In the genomic region with DNA sequence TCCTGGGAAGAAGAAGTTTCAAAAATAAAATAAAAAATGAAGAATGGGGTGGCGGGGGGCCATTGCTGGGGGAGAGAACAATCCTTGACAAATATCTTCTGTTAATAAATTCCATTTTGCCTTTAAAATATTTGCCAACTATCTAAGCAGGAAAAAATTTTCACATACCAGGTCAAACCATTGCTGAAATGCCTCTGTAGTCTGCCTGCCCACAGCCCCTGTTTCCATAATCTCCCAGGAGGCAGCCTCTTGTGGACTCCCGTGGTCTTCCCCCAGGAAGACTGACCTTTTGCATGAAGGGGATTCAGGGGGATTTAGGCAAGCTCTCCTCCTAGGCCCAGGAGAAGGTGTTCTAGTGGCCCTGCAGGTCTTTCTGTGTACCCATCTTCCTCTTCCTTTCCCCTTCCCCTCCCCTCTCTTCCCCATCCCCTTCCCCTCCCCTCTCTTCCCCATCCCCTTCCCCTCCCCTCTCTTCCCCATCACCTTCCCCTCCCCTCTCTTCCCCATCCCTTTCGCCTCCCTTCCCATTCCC, we compare ENCODE assay signal across 1 cellular context.
TF ChIP-seq lines count a peak whose summit lies in the region.

No MANE protein-coding gene starts in this region.

TF ChIP-seq in SK-N-SH, 30 proteins besides CTCF, POLR2A, EP300 and RAD21 (continued from another document):
- TF ChIP-seq FOSL2 (IDR thresholded peaks at IDR 0.05; ENCODE audit: borderline replicate concordance, low read depth) (no peak), TCF12 (IDR thresholded peaks at IDR 0.05) (no peak), FOXJ3 (CRISPR knock-in tag; IDR thresholded peaks at IDR 0.05) (no peak), RXRA (IDR thresholded peaks at IDR 0.05; ENCODE audit: borderline replicate concordance, low read depth) (no peak), EZH2phosphoT487 (IDR thresholded peaks at IDR 0.05; ENCODE audit: borderline replicate concordance, low read depth) (no peak)
- TF ChIP-seq, protein P1, sequence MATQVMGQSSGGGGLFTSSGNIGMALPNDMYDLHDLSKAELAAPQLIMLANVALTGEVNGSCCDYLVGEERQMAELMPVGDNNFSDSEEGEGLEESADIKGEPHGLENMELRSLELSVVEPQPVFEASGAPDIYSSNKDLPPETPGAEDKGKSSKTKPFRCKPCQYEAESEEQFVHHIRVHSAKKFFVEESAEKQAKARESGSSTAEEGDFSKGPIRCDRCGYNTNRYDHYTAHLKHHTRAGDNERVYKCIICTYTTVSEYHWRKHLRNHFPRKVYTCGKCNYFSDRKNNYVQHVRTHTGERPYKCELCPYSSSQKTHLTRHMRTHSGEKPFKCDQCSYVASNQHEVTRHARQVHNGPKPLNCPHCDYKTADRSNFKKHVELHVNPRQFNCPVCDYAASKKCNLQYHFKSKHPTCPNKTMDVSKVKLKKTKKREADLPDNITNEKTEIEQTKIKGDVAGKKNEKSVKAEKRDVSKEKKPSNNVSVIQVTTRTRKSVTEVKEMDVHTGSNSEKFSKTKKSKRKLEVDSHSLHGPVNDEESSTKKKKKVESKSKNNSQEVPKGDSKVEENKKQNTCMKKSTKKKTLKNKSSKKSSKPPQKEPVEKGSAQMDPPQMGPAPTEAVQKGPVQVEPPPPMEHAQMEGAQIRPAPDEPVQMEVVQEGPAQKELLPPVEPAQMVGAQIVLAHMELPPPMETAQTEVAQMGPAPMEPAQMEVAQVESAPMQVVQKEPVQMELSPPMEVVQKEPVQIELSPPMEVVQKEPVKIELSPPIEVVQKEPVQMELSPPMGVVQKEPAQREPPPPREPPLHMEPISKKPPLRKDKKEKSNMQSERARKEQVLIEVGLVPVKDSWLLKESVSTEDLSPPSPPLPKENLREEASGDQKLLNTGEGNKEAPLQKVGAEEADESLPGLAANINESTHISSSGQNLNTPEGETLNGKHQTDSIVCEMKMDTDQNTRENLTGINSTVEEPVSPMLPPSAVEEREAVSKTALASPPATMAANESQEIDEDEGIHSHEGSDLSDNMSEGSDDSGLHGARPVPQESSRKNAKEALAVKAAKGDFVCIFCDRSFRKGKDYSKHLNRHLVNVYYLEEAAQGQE (IDR thresholded peaks at IDR 0.05; ENCODE audit: low read depth, low read length): no peak
- TF ChIP-seq, protein P2, sequence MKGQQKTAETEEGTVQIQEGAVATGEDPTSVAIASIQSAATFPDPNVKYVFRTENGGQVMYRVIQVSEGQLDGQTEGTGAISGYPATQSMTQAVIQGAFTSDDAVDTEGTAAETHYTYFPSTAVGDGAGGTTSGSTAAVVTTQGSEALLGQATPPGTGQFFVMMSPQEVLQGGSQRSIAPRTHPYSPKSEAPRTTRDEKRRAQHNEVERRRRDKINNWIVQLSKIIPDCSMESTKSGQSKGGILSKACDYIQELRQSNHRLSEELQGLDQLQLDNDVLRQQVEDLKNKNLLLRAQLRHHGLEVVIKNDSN (IDR thresholded peaks at IDR 0.05; ENCODE audit: borderline replicate concordance, low read depth): no peak
- TF ChIP-seq, protein P3, sequence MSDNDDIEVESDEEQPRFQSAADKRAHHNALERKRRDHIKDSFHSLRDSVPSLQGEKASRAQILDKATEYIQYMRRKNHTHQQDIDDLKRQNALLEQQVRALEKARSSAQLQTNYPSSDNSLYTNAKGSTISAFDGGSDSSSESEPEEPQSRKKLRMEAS (IDR thresholded peaks at IDR 0.05; ENCODE audit: low read depth): no peak
TF ChIP-seq in SK-N-SH: peak in this region for 0.
